ENCODE assay signal across 17 cellular contexts in genomic region chr17:48749621-48750553, GRCh38. TPM values are rescaled to one million over a fixed set of nuclear protein-coding genes. Genes with fewer than 3 reads are reported as not detected.
A peak's percentile ranks its signal among the peaks of the same experiment; 100 is the strongest.
DNase-seq lines count a peak whose midpoint lies in the region; ATAC-seq and TF ChIP-seq lines count a peak whose summit lies in the region.
"Had no signal": no experiment of that assay in that cellular context is flagged by ENCODE, and none has a peak within 500 bp of the region (broad histone marks: within the 10 kb centered on the region; RNA-seq: fewer than 3 reads in every experiment).

No MANE protein-coding gene starts in this region.

- no peak overlapping the region for H4K8ac ChIP-seq in mesenchymal stem cell (ENCODE audit: low read length)

- no peak overlapping the region for H3K4me3 ChIP-seq in mesenchymal stem cell (ENCODE audit: insufficient read depth in 1 of 2, low read depth in 1 of 2, low read length in 2 of 2)
- H3K4me3 ChIP-seq: A549, GM12878, PC-9 had no signal

- H3K9me3 ChIP-seq in mesenchymal stem cell (ENCODE audit: control insufficient read depth, low read length): no peaks in the 10 kb centered on the region
- H3K9me3 ChIP-seq: A549 had no signal

- H3K18ac ChIP-seq in mesenchymal stem cell (ENCODE audit: low read depth in 1 of 2, low read length in 2 of 2): no peak overlapping the region

- no peak overlapping the region for H2BK12ac ChIP-seq in mesenchymal stem cell (ENCODE audit: low read length in 2 of 2)

- no peak overlapping the region for H2BK15ac ChIP-seq in mesenchymal stem cell (ENCODE audit: low read depth, poor library complexity, severe bottlenecking)

- no peak for TF ChIP-seq CTCF in VCaP (conservative IDR thresholded peaks at IDR 0.05)

- H3K4ac ChIP-seq in mesenchymal stem cell (ENCODE audit: low read depth in 1 of 2, low read length in 2 of 2): no peak overlapping the region

- H3K23ac ChIP-seq in mesenchymal stem cell (ENCODE audit: low read length in 2 of 2): peak overlapping the region in 1 of 2 experiments; percentile 76

- H3K79me1 ChIP-seq in mesenchymal stem cell (replicated peaks; ENCODE audit: low read length, poor library complexity, severe bottlenecking): no peaks in the 10 kb centered on the region

- H3K27ac ChIP-seq in VCaP (peak overlapping the region; percentile 100), mesenchymal stem cell (ENCODE audit: low read length, poor library complexity, severe bottlenecking) (no peak overlapping the region)
- H3K27ac ChIP-seq: A549, PC-9 had no signal

- H3K36me3 ChIP-seq in mesenchymal stem cell (ENCODE audit: control insufficient read depth in 1 of 2, insufficient read depth in 2 of 2, low read depth in 1 of 2, low read length in 2 of 2): no peaks in the 10 kb centered on the region

- no peak for ATAC-seq in stimulated activated naive B cell treated with anti-CD40 and anti-IgM and Interleukin-4, amounts not matched to agents 10 μg/mL and 1 μg/mL and 100 μg/mL, for 72 hours (replicated peaks)
- ATAC-seq in HG02870 (IDR thresholded peaks at IDR 0.05; ENCODE audit: unreplicated experiment): no peak
- ATAC-seq: A549, GM12878 had no signal

- peaks cover 98% of the 10 kb centered on the region for H3K27me3 Mint-ChIP-seq in T-helper 1 cell treated with Interleukin-12 subunit alpha and Interleukin-12 subunit beta and Interleukin-4 antibody, amounts not matched to agents 30 μg/mL and 1 μg/mL, for 36 hours (ENCODE audit: low read depth)
- peaks cover 75 to 88% of the 10 kb centered on the region in 2 donors for H3K27me3 Mint-ChIP-seq in stimulated activated naive B cell treated with anti-CD40 and anti-IgM and Interleukin-4, amounts not matched to agents 10 μg/mL and 1 μg/mL and 100 μg/mL, for 72 hours

- H3K4me1 Mint-ChIP-seq in T-helper 1 cell treated with Interleukin-12 subunit alpha and Interleukin-12 subunit beta and Interleukin-4 antibody, amounts not matched to agents 30 μg/mL and 1 μg/mL, for 36 hours (ENCODE audit: low read depth): peaks cover 7% of the 10 kb centered on the region
- peaks cover 15 to 47% of the 10 kb centered on the region in 2 donors for H3K4me1 Mint-ChIP-seq in stimulated activated naive B cell treated with anti-CD40 and anti-IgM and Interleukin-4, amounts not matched to agents 10 μg/mL and 1 μg/mL and 100 μg/mL, for 72 hours

- H2BK120ac ChIP-seq in mesenchymal stem cell (ENCODE audit: low read depth, low read length): no peak overlapping the region

- no peak overlapping the region for H2AK5ac ChIP-seq in mesenchymal stem cell (ENCODE audit: low read length, severe bottlenecking)

- H3K14ac ChIP-seq in mesenchymal stem cell (ENCODE audit: low read length in 2 of 2): no peak overlapping the region

- H4K91ac ChIP-seq in mesenchymal stem cell (ENCODE audit: low read length): no peak overlapping the region

- peaks cover 9% of the 10 kb centered on the region for H3K4me1 ChIP-seq in mesenchymal stem cell (ENCODE audit: control insufficient read depth, insufficient read depth, low read depth, low read length)

- H3K27ac Mint-ChIP-seq in T-helper 1 cell treated with Interleukin-12 subunit alpha and Interleukin-12 subunit beta and Interleukin-4 antibody, amounts not matched to agents 30 μg/mL and 1 μg/mL, for 36 hours: peak overlapping the region; percentile 1
- peak overlapping the region; percentile 77 for H3K27ac Mint-ChIP-seq in stimulated activated naive B cell treated with anti-CD40 and anti-IgM and Interleukin-4, amounts not matched to agents 10 μg/mL and 1 μg/mL and 100 μg/mL, for 72 hours
- H3K27ac Mint-ChIP-seq: CD14-positive monocyte had no signal

- H3K27me3 ChIP-seq in mesenchymal stem cell (ENCODE audit: control insufficient read depth in 1 of 2, insufficient read depth in 1 of 2, low read length in 2 of 2): peaks cover 89 to 100% of the 10 kb centered on the region in 2 experiments

- no peak overlapping the region for H3K4me2 ChIP-seq in mesenchymal stem cell (ENCODE audit: low read length, poor library complexity, severe bottlenecking)
- H3K4me2 ChIP-seq: A549, PC-9 had no signal

- no peak overlapping the region for H2AFZ ChIP-seq in mesenchymal stem cell (ENCODE audit: low read depth, low read length)
- H2AFZ ChIP-seq: PC-9 had no signal

- H3K9ac ChIP-seq in mesenchymal stem cell (ENCODE audit: low read length): no peak overlapping the region

- no peak for DNase-seq in T-helper 1 cell
- peak; percentile 11 for DNase-seq in mesenchymal stem cell
- DNase-seq in stimulated activated naive B cell treated with anti-CD40 and anti-IgM and Interleukin-4, amounts not matched to agents 10 μg/mL and 1 μg/mL and 100 μg/mL, for 72 hours: no peak
- no peak for DNase-seq in NCI-H1694 treated with DMSO at 0.1 percent for 48 hours (lab: John Stamatoyannopoulos, UW)
- DNase-seq in NK-92 treated with Interleukin-12 subunit alpha and Interleukin-12 subunit beta, amount 100 ng/mL, for 24 hours (lab: John Stamatoyannopoulos, UW): no peak
- DNase-seq: COR-L47, DMS153, NCI-H1417 treated with DMSO at 0.1 percent for 48 hours, NCI-H2029 treated with DMSO at 0.1 percent for 48 hours, NCI-H524 treated with DMSO at 0.1 percent for 48 hours, PC-9 had no signal

- no peak overlapping the region for H2BK5ac ChIP-seq in mesenchymal stem cell (ENCODE audit: low read depth, low read length, poor library complexity, severe bottlenecking)

- H3K9me3 Mint-ChIP-seq in T-helper 1 cell treated with Interleukin-12 subunit alpha and Interleukin-12 subunit beta and Interleukin-4 antibody, amounts not matched to agents 30 μg/mL and 1 μg/mL, for 36 hours: no peaks in the 10 kb centered on the region
- peaks cover 0 to 2% of the 10 kb centered on the region in 2 donors for H3K9me3 Mint-ChIP-seq in stimulated activated naive B cell treated with anti-CD40 and anti-IgM and Interleukin-4, amounts not matched to agents 10 μg/mL and 1 μg/mL and 100 μg/mL, for 72 hours

- no peaks in the 10 kb centered on the region for H3K36me3 Mint-ChIP-seq in T-helper 1 cell treated with Interleukin-12 subunit alpha and Interleukin-12 subunit beta and Interleukin-4 antibody, amounts not matched to agents 30 μg/mL and 1 μg/mL, for 36 hours (ENCODE audit: low read depth)
- no peaks in the 10 kb centered on the region for H3K36me3 Mint-ChIP-seq in stimulated activated naive B cell treated with anti-CD40 and anti-IgM and Interleukin-4, amounts not matched to agents 10 μg/mL and 1 μg/mL and 100 μg/mL, for 72 hours

- 8% methylated on average over 31 of the region's 32 CpGs for WGBS in mesenchymal stem cell

- no peak overlapping the region for H3K4me3 Mint-ChIP-seq in T-helper 1 cell treated with Interleukin-12 subunit alpha and Interleukin-12 subunit beta and Interleukin-4 antibody, amounts not matched to agents 30 μg/mL and 1 μg/mL, for 36 hours
- H3K4me3 Mint-ChIP-seq in stimulated activated naive B cell treated with anti-CD40 and anti-IgM and Interleukin-4, amounts not matched to agents 10 μg/mL and 1 μg/mL and 100 μg/mL, for 72 hours: no peak overlapping the region

RNA-seq across cellular contexts. Expression of gene HOXB13, which starts 21.3 kb away (rescaled TPM):
- 1.3 TPM for polyA plus RNA-seq in mesenchymal stem cell (2013, experiment 1 of 2)
- 1.2 TPM for polyA plus RNA-seq in mesenchymal stem cell (2013, experiment 2 of 2)
- polyA plus RNA-seq: CD14-positive monocyte, GM12878 had no signal

RNA-seq across cellular contexts. Expression of gene PRAC2, which starts 26.9 kb away (rescaled TPM):
- polyA plus RNA-seq in mesenchymal stem cell (2013, experiment 1 of 2): 1.5 TPM
- polyA plus RNA-seq in mesenchymal stem cell (2013, experiment 2 of 2): 1.0 TPM
- polyA plus RNA-seq: A549, CD14-positive monocyte had no signal

RNA-seq across cellular contexts. Expression of gene PRAC1, which starts 27.6 kb away (rescaled TPM):
- not detected for polyA plus RNA-seq in mesenchymal stem cell (2013, experiment 1 of 2)
- polyA plus RNA-seq in mesenchymal stem cell (2013, experiment 2 of 2): not detected
- polyA plus RNA-seq: A549, CD14-positive monocyte, GM12878 had no signal
